ENCODE assay signal across 12 cellular contexts in genomic region chr6:151701820-151702562, GRCh38.
DNase-seq lines count a peak whose midpoint lies in the region; ATAC-seq and TF ChIP-seq lines count a peak whose summit lies in the region.
"Had no signal": no experiment of that assay in that cellular context is flagged by ENCODE, and none has a peak within 500 bp of the region (broad histone marks: within the 10 kb centered on the region; RNA-seq: fewer than 3 reads in every experiment).

No MANE protein-coding gene starts in this region.

- H3K4me3 ChIP-seq in uterus (no peak overlapping the region), Caco-2 (ENCODE audit: low read depth, low read length) (no peak overlapping the region)

- no peak for DNase-seq in left ventricle myocardium superior
- no peak for DNase-seq in Right ventricle myocardium superior
- DNase-seq in uterus: no peak
- DNase-seq in Caco-2: no peak
- DNase-seq in HPDE6-E6E7 (ENCODE audit: extremely low spot score): no peak
- DNase-seq in NCI-H510A treated with DMSO at 0.1 percent for 48 hours (lab: John Stamatoyannopoulos, UW): no peak
- DNase-seq: activated CD4-positive, alpha-beta T cell treated with anti-CD3 and anti-CD28 coated beads, Interleukin-2, amount 50 U/mL, for 1 hour; Kasumi-1; NCI-H774; nucleus accumbens had no signal

- BruUV-seq in Caco-2 (replicated peaks; lab: Mats Ljungman, UMichigan): no TSS peak

- no peak for TF ChIP-seq CTCF in uterus (IDR thresholded peaks at IDR 0.05)
- no peak for TF ChIP-seq CTCF in Caco-2 (IDR thresholded peaks at IDR 0.05; ENCODE audit: insufficient read depth in 1 of 2, low read depth in 1 of 2, low read length in 1 of 2, severe bottlenecking in 1 of 2, unreplicated experiment in 1 of 2)

- H3K4me1 ChIP-seq in uterus (peaks cover 0 to 14% of the 10 kb centered on the region in 2 donors), Caco-2 (peaks cover 21% of the 10 kb centered on the region)

- H3K27me3 ChIP-seq in uterus (no peaks in the 10 kb centered on the region), Caco-2 (replicated peaks; ENCODE audit: control insufficient read depth, insufficient read depth, low read length) (no peaks in the 10 kb centered on the region)

- no peak for TF ChIP-seq POLR2A in uterus (IDR thresholded peaks at IDR 0.05)

- no peak overlapping the region for H3K27ac Mint-ChIP-seq in Caco-2 (ENCODE audit: unreplicated experiment)

- no peak overlapping the region for H3K4me3 Mint-ChIP-seq in Caco-2 (ENCODE audit: unreplicated experiment)

- intact Hi-C loops in left ventricle myocardium superior (cut with micrococcal nuclease): no loop called here
- intact Hi-C loops in Right ventricle myocardium superior (cut with DNase I): no loop called here
- intact Hi-C loops in uterus (cut with DNase I; ENCODE audit: low total_unique reads): no loop called here
- intact Hi-C loops in Caco-2 (cut with micrococcal nuclease; ENCODE audit: unreplicated experiment): no loop called here

- H3K27ac ChIP-seq in uterus: peak overlapping the region; percentile 65 to 71

- POLR2A ChIA-PET in Caco-2 (lab: Charles Lee): no interaction called here

- CTCF ChIA-PET in Caco-2 (lab: Charles Lee): no interaction called here

- H3K4me1 Mint-ChIP-seq in Caco-2 (ENCODE audit: low read depth, unreplicated experiment): peaks cover 10% of the 10 kb centered on the region

- peak; percentile 19 for ATAC-seq in left ventricle myocardium superior
- no peak for ATAC-seq in Right ventricle myocardium superior (ENCODE audit: poor library complexity)
- peak; percentile 73 for ATAC-seq in HG02759 (IDR thresholded peaks at IDR 0.05; ENCODE audit: unreplicated experiment)
- peak; percentile 44 for ATAC-seq in HG03575 (IDR thresholded peaks at IDR 0.05; ENCODE audit: extremely low read depth, insufficient number of reproducible peaks, low FRiP score, unreplicated experiment)

- H3K9me3 Mint-ChIP-seq in Caco-2 (ENCODE audit: unreplicated experiment): peaks cover 9% of the 10 kb centered on the region

- no peaks in the 10 kb centered on the region for H3K9me3 ChIP-seq in uterus
- no peaks in the 10 kb centered on the region for H3K9me3 ChIP-seq in Caco-2

- no peaks in the 10 kb centered on the region for H3K36me3 Mint-ChIP-seq in Caco-2 (ENCODE audit: insufficient read depth, unreplicated experiment)

- no peaks in the 10 kb centered on the region for H3K27me3 Mint-ChIP-seq in Caco-2 (ENCODE audit: insufficient read depth, unreplicated experiment)

- no peaks in the 10 kb centered on the region for H3K36me3 ChIP-seq in uterus
- no peaks in the 10 kb centered on the region for H3K36me3 ChIP-seq in Caco-2 (ENCODE audit: control insufficient read depth, insufficient read depth, low read length)
